15 cellular contexts compared by ENCODE assay signal in the genomic region with DNA sequence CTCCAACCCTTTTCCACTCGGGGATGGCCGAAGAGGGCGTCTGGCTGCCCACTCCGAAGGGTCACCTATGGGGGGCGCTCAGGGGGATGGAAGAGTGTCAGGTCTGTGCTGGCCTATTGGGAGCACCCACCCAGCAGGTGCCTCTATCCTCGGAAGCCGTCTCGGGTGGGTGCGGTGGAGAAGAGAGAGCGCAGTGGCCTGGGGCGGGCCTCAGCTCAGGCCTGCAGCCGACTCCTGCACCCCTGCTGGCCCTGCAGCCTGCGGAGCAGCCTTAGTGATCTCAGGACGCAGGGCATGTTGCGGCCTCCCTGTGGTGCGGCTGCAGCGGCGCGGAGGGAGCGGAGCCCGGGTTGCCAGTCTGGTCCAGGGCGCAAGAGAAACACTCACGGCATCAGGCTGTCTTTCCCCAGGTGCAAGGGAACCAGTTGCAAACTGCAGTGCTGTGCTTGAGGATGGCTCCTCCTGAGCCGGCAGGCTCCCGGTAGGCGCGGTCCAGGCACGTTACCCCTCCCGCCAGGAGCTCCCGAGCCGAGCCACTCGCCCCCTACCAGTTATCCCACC. TPM values are rescaled to one million over a fixed set of nuclear protein-coding genes. Genes with fewer than 3 reads are reported as not detected.
DNase-seq lines count a peak whose midpoint lies in the region; ATAC-seq and TF ChIP-seq lines count a peak whose summit lies in the region.
"Had no signal": no experiment of that assay in that cellular context is flagged by ENCODE, and none has a peak within 500 bp of the region (broad histone marks: within the 10 kb centered on the region; RNA-seq: fewer than 3 reads in every experiment).

No MANE protein-coding gene starts in this region.

- H3K36me3 Mint-ChIP-seq in HFFc6 (ENCODE audit: low read depth) = peaks cover 13% of the 10 kb centered on the region; the same call in 1 of the 2 replicates
- H3K36me3 Mint-ChIP-seq: CD4-positive, CD25-positive, alpha-beta regulatory T cell had no signal

- H3K27me3 ChIP-seq in breast epithelium (peaks cover 0 to 3% of the 10 kb centered on the region in 2 donors), left lung (peaks cover 89 to 99% of the 10 kb centered on the region in 2 donors)

- peak overlapping the region; percentile 95 to 97 for H3K27ac ChIP-seq in breast epithelium
- H3K27ac ChIP-seq in left lung = peak overlapping the region; percentile 76 to 88
- H3K27ac ChIP-seq: dorsolateral prefrontal cortex had no signal

- TF ChIP-seq CTCF in HFFc6 (IDR thresholded peaks at IDR 0.05) (peak; percentile 29; the same call in 1 of the 2 replicates), breast epithelium (IDR thresholded peaks at IDR 0.05) (no peak), left lung (IDR thresholded peaks at IDR 0.05) (no peak)

- no peaks in the 10 kb centered on the region for H3K36me3 ChIP-seq in breast epithelium
- no peaks in the 10 kb centered on the region for H3K36me3 ChIP-seq in left lung

- H3K9me3 Mint-ChIP-seq in HFFc6 = no peaks in the 10 kb centered on the region; the same call in 1 of the 2 replicates

- H3K4me1 ChIP-seq in breast epithelium (no peaks in the 10 kb centered on the region), left lung (peaks cover 0 to 10% of the 10 kb centered on the region in 2 donors)

- DNase-seq in 8988T (peak; percentile 40), HFFc6 (no peak), breast epithelium (ENCODE audit: low spot score in 2 of 2) (no peak), left lung (peak in 1 of 2 donors; percentile 75), SHP77 (lab: John Stamatoyannopoulos, UW) (no peak), NCI-H510A treated with DMSO at 0.1 percent for 48 hours (lab: John Stamatoyannopoulos, UW) (no peak), AG08396 (ENCODE audit: low spot score) (no peak)
- DNase-seq: CD4-positive, CD25-positive, alpha-beta regulatory T cell; dorsolateral prefrontal cortex; KG1; NCI-H82; stimulated activated CD4-positive, alpha-beta T cell treated with anti-CD3 and anti-CD28 coated beads, Interleukin-15, amount 100 ng/mL, for 24 hours had no signal

- no peaks in the 10 kb centered on the region; the same call in 1 of the 2 replicates for H3K27me3 Mint-ChIP-seq in HFFc6 (ENCODE audit: insufficient read depth)

- peak overlapping the region; percentile 84 for H3K4me3 Mint-ChIP-seq in HFFc6
- H3K4me3 Mint-ChIP-seq: memory B cell had no signal

- H3K4me1 Mint-ChIP-seq in HFFc6 (ENCODE audit: low read depth) = peaks cover 30% of the 10 kb centered on the region

- ATAC-seq in left lung = peak; percentile 0
- ATAC-seq in HG03280 (IDR thresholded peaks at IDR 0.05; ENCODE audit: unreplicated experiment) = no peak

- H3K9me3 ChIP-seq in breast epithelium (no peaks in the 10 kb centered on the region), left lung (no peaks in the 10 kb centered on the region)

- TF ChIP-seq POLR2A in breast epithelium (IDR thresholded peaks at IDR 0.05) = no peak

- intact Hi-C loops in breast epithelium (cut with DNase I; ENCODE audit: low total_unique reads) (loop anchor here (5.0 to 10.0 kb wide), 2 partner anchors 1411 to 1752 kb away; no protein-coding TSS in a partner anchor), left lung (cut with DNase I) (loop anchor here in 1 of 2 donors (5.0 kb wide), 1 partner anchor 844 kb away; a partner anchor contains a TSS)

- no peak overlapping the region for H3K27ac Mint-ChIP-seq in HFFc6
- H3K27ac Mint-ChIP-seq: CD4-positive, CD25-positive, alpha-beta regulatory T cell; memory B cell had no signal

- peak overlapping the region; percentile 60 to 98 (median 75) for H3K4me3 ChIP-seq in breast epithelium
- H3K4me3 ChIP-seq in left lung = peak overlapping the region; percentile 36 to 37

RNA-seq across cellular contexts. Expression of a gene that starts 1.5 kb away (rescaled TPM):
- total RNA-seq in HFFc6 (2021; fragmentation: NEBNext Ultra II Directional; extraction: Animal tissue kit (Norgen Biotek cat#: 25700)) = 1 to 10 TPM; 2.8 to 5.5 (median 3.5) TPM
- total RNA-seq in breast epithelium (10 to 100 TPM; 19.2 to 69.4 (median 26.2) TPM), left lung (10 to 100 TPM; 32.4 to 60.6 TPM)
- total RNA-seq: activated T-helper 2 cell treated with anti-CD3 and anti-CD28 coated beads, Interferon-gamma antibody, Interleukin-2, Interleukin-4, amounts not matched to agents 10 μg/mL and 5 μg/mL and 100 μg/mL, durations not matched to agents 14 hours and 24 hours and 36 hours; CD4-positive, CD25-positive, alpha-beta regulatory T cell had no signal
